In the genomic region with DNA sequence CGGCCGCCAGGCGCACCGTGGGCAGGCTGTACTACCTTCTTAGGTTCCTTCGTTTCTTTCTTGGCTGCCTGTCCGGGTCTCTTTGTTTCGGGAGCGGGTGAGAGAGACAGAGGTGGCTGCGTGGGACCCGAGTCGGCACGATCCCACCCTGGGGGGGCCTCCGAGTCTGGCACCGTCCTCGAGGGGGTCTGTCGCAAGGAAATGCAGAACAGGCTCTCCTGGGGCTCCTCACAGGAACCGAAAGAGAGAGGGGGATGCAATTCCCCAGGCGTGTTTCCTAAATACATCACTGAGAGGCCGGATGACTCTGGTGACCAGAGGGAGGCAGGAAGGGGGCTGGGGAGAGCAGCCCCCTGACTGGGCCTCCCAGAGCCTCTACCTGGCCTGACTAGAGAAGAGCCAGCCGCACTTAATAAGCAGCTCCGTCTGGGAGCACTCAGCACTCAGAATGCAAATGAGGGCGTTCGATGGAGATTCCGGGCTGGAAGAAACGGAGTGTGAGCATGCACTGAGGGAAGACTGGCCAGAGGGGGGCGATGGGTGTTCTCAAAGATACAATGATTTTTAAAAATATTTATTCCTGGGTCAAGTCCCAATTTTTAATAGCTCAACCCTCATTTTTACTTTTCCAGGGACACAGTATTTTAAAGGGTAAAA, we compare ENCODE assay signal across 27 cellular contexts. TPM values are rescaled to one million over a fixed set of nuclear protein-coding genes. Genes with fewer than 3 reads are reported as not detected.
DNase-seq lines count a peak whose midpoint lies in the region; ATAC-seq and TF ChIP-seq lines count a peak whose summit lies in the region.
"Had no signal": no experiment of that assay in that cellular context is flagged by ENCODE, and none has a peak within 500 bp of the region (broad histone marks: within the 10 kb centered on the region; RNA-seq: fewer than 3 reads in every experiment).

No MANE protein-coding gene starts in this region.

- H3K27me3 Mint-ChIP-seq in GM23338 (ENCODE audit: insufficient read depth, low read depth, poor library complexity): peaks cover 7% of the 10 kb centered on the region
- H3K27me3 Mint-ChIP-seq in CD8-positive, alpha-beta memory T cell: no peaks in the 10 kb centered on the region
- H3K27me3 Mint-ChIP-seq in CD4-positive, alpha-beta T cell: no peaks in the 10 kb centered on the region
- H3K27me3 Mint-ChIP-seq in activated T-helper 2 cell treated with anti-CD3 and anti-CD28 coated beads, Interferon-gamma antibody, Interleukin-2, Interleukin-4, amounts not matched to agents 10 μg/mL and 5 μg/mL and 100 μg/mL, durations not matched to agents 14 hours and 24 hours and 36 hours (ENCODE audit: low read depth): no peaks in the 10 kb centered on the region
- H3K27me3 Mint-ChIP-seq: activated naive CD4-positive, alpha-beta T cell treated with anti-CD3 and anti-CD28 coated beads, Interleukin-2, amount 10 ng/mL, durations not matched to agents 7 days and 5 days; brain had no signal

- no peak overlapping the region for H3K27ac Mint-ChIP-seq in GM23338
- H3K27ac Mint-ChIP-seq in CD8-positive, alpha-beta memory T cell: peak overlapping the region in 1 of 8 donors; percentile 50
- no peak overlapping the region for H3K27ac Mint-ChIP-seq in CD4-positive, alpha-beta T cell
- no peak overlapping the region for H3K27ac Mint-ChIP-seq in activated T-helper 2 cell treated with anti-CD3 and anti-CD28 coated beads, Interferon-gamma antibody, Interleukin-2, Interleukin-4, amounts not matched to agents 10 μg/mL and 5 μg/mL and 100 μg/mL, durations not matched to agents 14 hours and 24 hours and 36 hours
- H3K27ac Mint-ChIP-seq: activated naive CD4-positive, alpha-beta T cell treated with anti-CD3 and anti-CD28 coated beads, Interleukin-2, amount 10 ng/mL, durations not matched to agents 7 days and 5 days; activated T-helper 1 cell treated with anti-CD3 and anti-CD28 coated beads, Interleukin-12 subunit alpha, Interleukin-12 subunit beta, Interleukin-2, Interleukin-4 antibody, amounts not matched to agents 30 ng/mL and 10 ng/mL and 1 ng/mL, durations not matched to agents 14 hours and 24 hours and 36 hours; brain had no signal

- H2AFZ ChIP-seq in GM23338: no peak overlapping the region

- TF ChIP-seq CTCF in AG10803 (conservative IDR thresholded peaks at IDR 0.05; ENCODE audit: low read length): peak; percentile 11; the same call in 1 of the 2 replicates
- TF ChIP-seq CTCF in GM23338 (conservative IDR thresholded peaks at IDR 0.05; ENCODE audit: low read depth in 2 of 2): peak; percentile 32 to 36
- TF ChIP-seq CTCF in VCaP (conservative IDR thresholded peaks at IDR 0.05): peak; percentile 22; the same call in 1 of the 2 replicates
- no peak for TF ChIP-seq CTCF in CD4-positive, alpha-beta T cell (IDR thresholded peaks at IDR 0.05)

- H3F3A ChIP-seq in GM23338 (replicated peaks; ENCODE audit: low read depth): 0 out of 2 replicates have a peak, but pooled peaks cover 13% of the 10 kb centered on the region

- ATAC-seq in GM23338: peak; percentile 64
- ATAC-seq in CD4-positive, alpha-beta T cell (ENCODE audit: poor library complexity): no peak
- ATAC-seq: left ventricle myocardium superior, psoas muscle had no signal

- H3K4me3 Mint-ChIP-seq in GM23338: no peak overlapping the region
- H3K4me3 Mint-ChIP-seq in CD8-positive, alpha-beta memory T cell: no peak overlapping the region
- H3K4me3 Mint-ChIP-seq in CD4-positive, alpha-beta T cell: no peak overlapping the region
- H3K4me3 Mint-ChIP-seq in activated T-helper 2 cell treated with anti-CD3 and anti-CD28 coated beads, Interferon-gamma antibody, Interleukin-2, Interleukin-4, amounts not matched to agents 10 μg/mL and 5 μg/mL and 100 μg/mL, durations not matched to agents 14 hours and 24 hours and 36 hours (ENCODE audit: low read depth): no peak overlapping the region
- H3K4me3 Mint-ChIP-seq: activated naive CD4-positive, alpha-beta T cell treated with anti-CD3 and anti-CD28 coated beads, Interleukin-2, amount 10 ng/mL, durations not matched to agents 7 days and 5 days; activated T-helper 1 cell treated with anti-CD3 and anti-CD28 coated beads, Interleukin-12 subunit alpha, Interleukin-12 subunit beta, Interleukin-2, Interleukin-4 antibody, amounts not matched to agents 30 ng/mL and 10 ng/mL and 1 ng/mL, durations not matched to agents 14 hours and 24 hours and 36 hours; brain had no signal

- peaks cover 84% of the 10 kb centered on the region for H3K36me3 Mint-ChIP-seq in GM23338 (ENCODE audit: low read depth)
- H3K36me3 Mint-ChIP-seq in CD8-positive, alpha-beta memory T cell: peaks cover 0 to 88% (median 16%) of the 10 kb centered on the region in 3 donors
- H3K36me3 Mint-ChIP-seq in CD4-positive, alpha-beta T cell (ENCODE audit: low read depth): peaks cover 87% of the 10 kb centered on the region
- peaks cover 75% of the 10 kb centered on the region for H3K36me3 Mint-ChIP-seq in activated T-helper 2 cell treated with anti-CD3 and anti-CD28 coated beads, Interferon-gamma antibody, Interleukin-2, Interleukin-4, amounts not matched to agents 10 μg/mL and 5 μg/mL and 100 μg/mL, durations not matched to agents 14 hours and 24 hours and 36 hours (ENCODE audit: low read depth)

- H3K4me2 ChIP-seq in GM23338: no peak overlapping the region

- H3K4me1 Mint-ChIP-seq in GM23338: no peaks in the 10 kb centered on the region; the same call in 2 of the 3 replicates
- peaks cover 0 to 1% (median 0%) of the 10 kb centered on the region in 3 donors for H3K4me1 Mint-ChIP-seq in CD8-positive, alpha-beta memory T cell
- no peaks in the 10 kb centered on the region for H3K4me1 Mint-ChIP-seq in CD4-positive, alpha-beta T cell (ENCODE audit: low read depth)
- no peaks in the 10 kb centered on the region for H3K4me1 Mint-ChIP-seq in activated T-helper 2 cell treated with anti-CD3 and anti-CD28 coated beads, Interferon-gamma antibody, Interleukin-2, Interleukin-4, amounts not matched to agents 10 μg/mL and 5 μg/mL and 100 μg/mL, durations not matched to agents 14 hours and 24 hours and 36 hours (ENCODE audit: low read depth)
- H3K4me1 Mint-ChIP-seq: activated naive CD4-positive, alpha-beta T cell treated with anti-CD3 and anti-CD28 coated beads, Interleukin-2, amount 10 ng/mL, durations not matched to agents 7 days and 5 days; brain had no signal

- H3K27ac ChIP-seq in GM23338 (ENCODE audit: low read depth): 0 out of 2 replicates have a peak overlapping the region, but pooled peaks have one; percentile 39
- no peak overlapping the region for H3K27ac ChIP-seq in VCaP
- H3K27ac ChIP-seq in CD8-positive, alpha-beta memory T cell (ENCODE audit: low read depth, low read length): no peak overlapping the region
- no peak overlapping the region for H3K27ac ChIP-seq in CD4-positive, alpha-beta T cell (ENCODE audit: low read depth, low read length)
- H3K27ac ChIP-seq: C4-2B, psoas muscle, tibial nerve had no signal

- H3K4me3 ChIP-seq in AG10803 (ENCODE audit: low read length) (no peak overlapping the region), GM23338 (no peak overlapping the region)
- H3K4me3 ChIP-seq in CD8-positive, alpha-beta memory T cell (ENCODE audit: low read length): no peak overlapping the region
- H3K4me3 ChIP-seq: psoas muscle, tibial nerve had no signal

- H3K4me1 ChIP-seq in GM23338 (ENCODE audit: insufficient read depth): no peaks in the 10 kb centered on the region
- no peaks in the 10 kb centered on the region for H3K4me1 ChIP-seq in CD8-positive, alpha-beta memory T cell (ENCODE audit: insufficient read depth, low read length)
- H3K4me1 ChIP-seq: psoas muscle, tibial nerve had no signal

- CTCF ChIA-PET in CD8-positive, alpha-beta memory T cell (lab: Charles Lee): no interaction called here
- CTCF ChIA-PET in CD4-positive, alpha-beta T cell (lab: Charles Lee): no interaction called here

- H3K9me3 Mint-ChIP-seq in GM23338: peaks cover 4% of the 10 kb centered on the region; the same call in 2 of the 3 replicates
- no peaks in the 10 kb centered on the region for H3K9me3 Mint-ChIP-seq in CD8-positive, alpha-beta memory T cell
- no peaks in the 10 kb centered on the region for H3K9me3 Mint-ChIP-seq in CD4-positive, alpha-beta T cell
- no peaks in the 10 kb centered on the region for H3K9me3 Mint-ChIP-seq in activated T-helper 2 cell treated with anti-CD3 and anti-CD28 coated beads, Interferon-gamma antibody, Interleukin-2, Interleukin-4, amounts not matched to agents 10 μg/mL and 5 μg/mL and 100 μg/mL, durations not matched to agents 14 hours and 24 hours and 36 hours
- H3K9me3 Mint-ChIP-seq: activated naive CD4-positive, alpha-beta T cell treated with anti-CD3 and anti-CD28 coated beads, Interleukin-2, amount 10 ng/mL, durations not matched to agents 7 days and 5 days; activated T-helper 1 cell treated with anti-CD3 and anti-CD28 coated beads, Interleukin-12 subunit alpha, Interleukin-12 subunit beta, Interleukin-2, Interleukin-4 antibody, amounts not matched to agents 30 ng/mL and 10 ng/mL and 1 ng/mL, durations not matched to agents 14 hours and 24 hours and 36 hours; brain had no signal

- POLR2A ChIA-PET in CD8-positive, alpha-beta memory T cell (lab: Charles Lee): no interaction called here
- POLR2A ChIA-PET in CD4-positive, alpha-beta T cell (lab: Charles Lee): no interaction called here

- DNase-seq in AG10803 (ENCODE audit: low read depth) (no peak), GM23338 (ENCODE audit: low spot score) (peak; percentile 46), left kidney (ENCODE audit: low read depth, low spot score) (peak; percentile 17), T1000 (lab: John Stamatoyannopoulos, UW) (no peak)
- DNase-seq in CD8-positive, alpha-beta memory T cell: no peak
- DNase-seq in CD4-positive, alpha-beta T cell: no peak
- DNase-seq in activated T-helper 2 cell treated with anti-CD3 and anti-CD28 coated beads, Interferon-gamma antibody, Interleukin-2, Interleukin-4, amounts not matched to agents 10 μg/mL and 5 μg/mL and 100 μg/mL, durations not matched to agents 14 hours and 24 hours and 36 hours (ENCODE audit: low spot score): no peak
- DNase-seq: activated CD4-positive, alpha-beta T cell treated with anti-CD3 and anti-CD28 coated beads, Interleukin-2, amount 50 U/mL, for 48 hours; activated CD8-positive, alpha-beta memory T cell treated with anti-CD3 and anti-CD28 coated beads, Interleukin-2, amount 50 U/mL, for 4 hours; activated naive CD4-positive, alpha-beta T cell treated with anti-CD3 and anti-CD28 coated beads, Interleukin-2, amount 10 ng/mL, durations not matched to agents 7 days and 5 days; DMS79 treated with DMSO at 0.1 percent for 48 hours; GF-D8; IMR-90; islet precursor cell; left ventricle myocardium superior; MV-4-11; NCI-H1436 treated with DMSO at 0.1 percent for 48 hours; NCI-H2081 treated with DMSO at 0.1 percent for 48 hours; NCI-H345; NCI-H774; psoas muscle; stimulated activated CD4-positive, alpha-beta T cell treated with anti-CD3 and anti-CD28 coated beads, Interleukin-4, amount 100 ng/mL, for 1 hour had no signal

- H4K20me1 ChIP-seq in GM23338 (replicated peaks; ENCODE audit: insufficient read depth): peaks cover 3% of the 10 kb centered on the region; the same call in 1 of the 2 replicates

- no peaks in the 10 kb centered on the region for H3K27me3 ChIP-seq in GM23338 (ENCODE audit: insufficient read depth)
- no peaks in the 10 kb centered on the region for H3K27me3 ChIP-seq in CD8-positive, alpha-beta memory T cell (ENCODE audit: insufficient read depth, low read length, poor library complexity, severe bottlenecking)
- H3K27me3 ChIP-seq in CD4-positive, alpha-beta T cell (ENCODE audit: control insufficient read depth, insufficient read depth, low read length): no peaks in the 10 kb centered on the region
- H3K27me3 ChIP-seq: tibial nerve had no signal

- no peaks in the 10 kb centered on the region for H3K9me2 ChIP-seq in GM23338 (ENCODE audit: insufficient read depth)

- intact Hi-C loops in CD4-positive, alpha-beta T cell (cut with DNase I, micrococcal nuclease): no loop called here
- intact Hi-C loops in activated T-helper 2 cell treated with anti-CD3 and anti-CD28 coated beads, Interferon-gamma antibody, Interleukin-2, Interleukin-4, amounts not matched to agents 10 μg/mL and 5 μg/mL and 100 μg/mL, durations not matched to agents 14 hours and 24 hours and 36 hours (cut with micrococcal nuclease): no loop called here

- no peaks in the 10 kb centered on the region for H3K9me3 ChIP-seq in CD8-positive, alpha-beta memory T cell (ENCODE audit: low read length)
- no peaks in the 10 kb centered on the region for H3K9me3 ChIP-seq in CD4-positive, alpha-beta T cell (ENCODE audit: control insufficient read depth, low read length)
- H3K9me3 ChIP-seq: psoas muscle, tibial nerve had no signal

- H3K36me3 ChIP-seq in GM23338 (ENCODE audit: insufficient read depth): peaks cover 25% of the 10 kb centered on the region
- peaks cover 81% of the 10 kb centered on the region for H3K36me3 ChIP-seq in CD8-positive, alpha-beta memory T cell (ENCODE audit: insufficient read depth, low read length)

- H3K79me2 ChIP-seq in GM23338 (replicated peaks; ENCODE audit: insufficient read depth): no peaks in the 10 kb centered on the region

RNA-seq across cellular contexts. Expression of a gene that starts 11.7 kb away (rescaled TPM):
- total RNA-seq in GM23338 (2014; rRNA removed; shearing (Covaris generic)): 10.9 and 13.4 TPM in 2 replicates
- polyA plus RNA-seq in GM23338 (2016; fragmentation: Nextera tagmentation; extraction: Ambion mirVana): 5.8 TPM in 2 replicates
- 10 to 100 TPM; 18.0 to 19.2 TPM for total RNA-seq in CD8-positive, alpha-beta memory T cell
- polyA plus RNA-seq in CD8-positive, alpha-beta memory T cell: 5.3 TPM
- total RNA-seq in CD4-positive, alpha-beta T cell: 10 to 100 TPM; 17.2 to 19.4 TPM
- 20.8 and 21.8 TPM in 2 replicates for total RNA-seq in activated T-helper 2 cell treated with anti-CD3 and anti-CD28 coated beads, Interferon-gamma antibody, Interleukin-2, Interleukin-4, amounts not matched to agents 10 μg/mL and 5 μg/mL and 100 μg/mL, durations not matched to agents 14 hours and 24 hours and 36 hours

RNA-seq across cellular contexts. Expression of a gene that starts 31.5 kb away (rescaled TPM):
- 54.3 and 59.2 TPM in 2 replicates for total RNA-seq in GM23338 (2014; rRNA removed; shearing (Covaris generic))
- polyA plus RNA-seq in GM23338 (2016; fragmentation: Nextera tagmentation; extraction: Ambion mirVana): 34.0 and 35.7 TPM in 2 replicates
- total RNA-seq in CD8-positive, alpha-beta memory T cell: 10 to 100 TPM; 75.5 to 78.0 TPM
- polyA plus RNA-seq in CD8-positive, alpha-beta memory T cell: 42.9 TPM
- total RNA-seq in CD4-positive, alpha-beta T cell: 10 to 100 TPM; 73.0 to 75.0 TPM
- 74.5 and 77.5 TPM in 2 replicates for total RNA-seq in activated T-helper 2 cell treated with anti-CD3 and anti-CD28 coated beads, Interferon-gamma antibody, Interleukin-2, Interleukin-4, amounts not matched to agents 10 μg/mL and 5 μg/mL and 100 μg/mL, durations not matched to agents 14 hours and 24 hours and 36 hours

RNA-seq across cellular contexts. Expression of a gene that starts 40.9 kb away (rescaled TPM):
- 83.3 and 88.2 TPM in 2 replicates for total RNA-seq in GM23338 (2014; rRNA removed; shearing (Covaris generic))
- 54.6 and 61.3 TPM in 2 replicates for polyA plus RNA-seq in GM23338 (2016; fragmentation: Nextera tagmentation; extraction: Ambion mirVana)
- 100 to 1,000 TPM in 1 of 2 experiments, 10 to 100 TPM in 1; 96.4 to 101 TPM for total RNA-seq in CD8-positive, alpha-beta memory T cell
- polyA plus RNA-seq in CD8-positive, alpha-beta memory T cell: 39.2 TPM
- total RNA-seq in CD4-positive, alpha-beta T cell: 100 to 1,000 TPM; 107 to 109 TPM
- 111 TPM in 2 replicates for total RNA-seq in activated T-helper 2 cell treated with anti-CD3 and anti-CD28 coated beads, Interferon-gamma antibody, Interleukin-2, Interleukin-4, amounts not matched to agents 10 μg/mL and 5 μg/mL and 100 μg/mL, durations not matched to agents 14 hours and 24 hours and 36 hours

RNA-seq across cellular contexts. Expression of a gene that starts 40.9 kb away (rescaled TPM):
- 79.7 and 91.9 TPM in 2 replicates for total RNA-seq in GM23338 (2014; rRNA removed; shearing (Covaris generic))
- polyA plus RNA-seq in GM23338 (2016; fragmentation: Nextera tagmentation; extraction: Ambion mirVana): 25.6 and 29.9 TPM in 2 replicates
- 10 to 100 TPM; 52.2 to 55.5 TPM for total RNA-seq in CD8-positive, alpha-beta memory T cell
- polyA plus RNA-seq in CD8-positive, alpha-beta memory T cell: 13.1 TPM
- total RNA-seq in CD4-positive, alpha-beta T cell: 10 to 100 TPM; 37.7 to 43.2 TPM
- total RNA-seq in activated T-helper 2 cell treated with anti-CD3 and anti-CD28 coated beads, Interferon-gamma antibody, Interleukin-2, Interleukin-4, amounts not matched to agents 10 μg/mL and 5 μg/mL and 100 μg/mL, durations not matched to agents 14 hours and 24 hours and 36 hours: 66.4 and 75.6 TPM in 2 replicates

RNA-seq across cellular contexts. Expression of a gene that starts 51.4 kb away (rescaled TPM):
- total RNA-seq in GM23338 (2014; rRNA removed; shearing (Covaris generic)): 20.4 and 22.7 TPM in 2 replicates
- polyA plus RNA-seq in GM23338 (2016; fragmentation: Nextera tagmentation; extraction: Ambion mirVana): 8.8 and 10.2 TPM in 2 replicates
- 10 to 100 TPM; 22.1 to 23.6 TPM for total RNA-seq in CD8-positive, alpha-beta memory T cell
- polyA plus RNA-seq in CD8-positive, alpha-beta memory T cell: 2.6 TPM
- total RNA-seq in CD4-positive, alpha-beta T cell: 1 to 10 TPM; 7.7 to 8.0 TPM
- total RNA-seq in activated T-helper 2 cell treated with anti-CD3 and anti-CD28 coated beads, Interferon-gamma antibody, Interleukin-2, Interleukin-4, amounts not matched to agents 10 μg/mL and 5 μg/mL and 100 μg/mL, durations not matched to agents 14 hours and 24 hours and 36 hours: 22.7 and 22.9 TPM in 2 replicates

Comparison
In these comparisons a context has a peak if more than half of its experiments do, and no peak if none do; other contexts are left out.
1. DNase-seq: peak in GM23338 (single experiment) and left kidney (single experiment); none in AG10803 (single experiment), CD8-positive, alpha-beta memory T cell (0 of 5), CD4-positive, alpha-beta T cell (0 of 10), T1000 (single experiment) and activated T-helper 2 cell treated with anti-CD3 and anti-CD28 coated beads, Interferon-gamma antibody, Interleukin-2, Interleukin-4, amounts not matched to agents 10 μg/mL and 5 μg/mL and 100 μg/mL, durations not matched to agents 14 hours and 24 hours and 36 hours (single experiment).